ENCODE assay signal across 8 cellular contexts in genomic region chr6:96836579-96837137, GRCh38. TPM values are rescaled to one million over a fixed set of nuclear protein-coding genes. Genes with fewer than 3 reads are reported as not detected.
DNase-seq lines count a peak whose midpoint lies in the region; ATAC-seq and TF ChIP-seq lines count a peak whose summit lies in the region.

No MANE protein-coding gene starts in this region.

- ATAC-seq in Right ventricle myocardium inferior = peak; percentile 33
- ATAC-seq in HG02678 (IDR thresholded peaks at IDR 0.05; ENCODE audit: unreplicated experiment) = peak; percentile 16
- peak; percentile 33 to 42 (median 38) for ATAC-seq in right lobe of liver
- ATAC-seq in thoracic aorta (ENCODE audit: insufficient number of reproducible peaks, low FRiP score, low read depth) = no peak

- H3K27me3 ChIP-seq in right lobe of liver = no peaks in the 10 kb centered on the region
- H3K27me3 ChIP-seq in thoracic aorta (replicated peaks; ENCODE audit: insufficient read depth) = no peaks in the 10 kb centered on the region

- no peak for TF ChIP-seq POLR2A in right lobe of liver (IDR thresholded peaks at IDR 0.05)

- no peaks in the 10 kb centered on the region for H3K9me3 ChIP-seq in right lobe of liver
- no peaks in the 10 kb centered on the region for H3K9me3 ChIP-seq in thoracic aorta

- TF ChIP-seq CTCF in cardiac fibroblast (IDR thresholded peaks at IDR 0.05; ENCODE audit: low read depth, low read length) (no peak), right lobe of liver (IDR thresholded peaks at IDR 0.05) (no peak), thoracic aorta (IDR thresholded peaks at IDR 0.05) (no peak)

- intact Hi-C loops in Right ventricle myocardium inferior (cut with DNase I) = loop anchor here (5.0 kb wide), 1 partner anchor 61 kb away; the partner anchor contains the start of gene NDUFAF4
- intact Hi-C loops in cardiac septum (cut with DNase I) = loop anchor here (5.0 kb wide), 1 partner anchor 61 kb away; the partner anchor contains the start of gene NDUFAF4
- intact Hi-C loops in right lobe of liver (cut with DNase I) = no loop called here

- H3K36me3 ChIP-seq in right lobe of liver (no peaks in the 10 kb centered on the region), thoracic aorta (no peaks in the 10 kb centered on the region)

- no peak for DNase-seq in Right ventricle myocardium inferior (ENCODE audit: missing footprints)
- no peak for DNase-seq in cardiac septum (ENCODE audit: low spot score)
- peak; percentile 19 for DNase-seq in NCI-H2227 treated with DMSO at 0.1 percent for 48 hours (lab: John Stamatoyannopoulos, UW)
- DNase-seq in cardiac fibroblast (ENCODE audit: low read depth in 2 of 2) = peak; percentile 9 to 25
- DNase-seq in right lobe of liver = no peak
- no peak for DNase-seq in thoracic aorta (ENCODE audit: low spot score)
- DNase-seq in NCI-H2196 treated with DMSO at 0.1 percent for 48 hours (lab: John Stamatoyannopoulos, UW; ENCODE audit: unreplicated experiment) = no peak

- H3K4me3 ChIP-seq in cardiac fibroblast (replicated peaks in 1 of 2; ENCODE audit: low read depth in 2 of 2, low read length in 2 of 2) (peak overlapping the region; percentile 73 to 79), right lobe of liver (peak overlapping the region; percentile 51 to 64 (median 63)), thoracic aorta (peak overlapping the region; percentile 95)

- WGBS in right lobe of liver (ENCODE audit: insufficient coverage, low coverage, low lambda C conversion rate, missing lambda C conversion rate) = 2% methylated on average over 21 of the region's 30 CpGs

- H3K27ac ChIP-seq in right lobe of liver (no peak overlapping the region), thoracic aorta (peak overlapping the region in 1 of 2 donors; percentile 53)

- H3K4me1 ChIP-seq in right lobe of liver (peaks cover 0 to 9% (median 0%) of the 10 kb centered on the region in 4 donors), thoracic aorta (ENCODE audit: control insufficient read depth in 1 of 2, low read depth in 2 of 2) (peaks cover 0 to 19% of the 10 kb centered on the region in 2 donors)

RNA-seq across cellular contexts. Expression of gene GPR63, which starts 0.6 kb away (rescaled TPM):
- total RNA-seq in Right ventricle myocardium inferior (0.65 TPM), cardiac septum (1.8 TPM), right lobe of liver (under 1 TPM in 4 of 6 experiments, not detected in 2; 0.02 to 0.16 (median 0.07) TPM), thoracic aorta (1 to 10 TPM in 1 of 2 donors, under 1 TPM in 1; 0.99 to 3.4 TPM)

Comparison
In these comparisons a context has a peak if more than half of its experiments do, and no peak if none do; other contexts are left out.
1. DNase-seq: peak in NCI-H2227 treated with DMSO at 0.1 percent for 48 hours (single experiment) and cardiac fibroblast (2 of 2); none in Right ventricle myocardium inferior (single experiment), cardiac septum (single experiment), right lobe of liver (0 of 3), thoracic aorta (single experiment) and NCI-H2196 treated with DMSO at 0.1 percent for 48 hours (single experiment).
2. intact Hi-C loops: an anchor here in Right ventricle myocardium inferior (5.0 kb wide) and cardiac septum (5.0 kb wide); none called in right lobe of liver.
3. Peak in every context shown above with its lines, with median percentiles within 50 percentile points of each other: H3K4me3 ChIP-seq.